24 cellular contexts compared by ENCODE assay signal in genomic region chr7:64613653-64614052, GRCh38.
"Had no signal": no experiment of that assay in that cellular context is flagged by ENCODE, and none has a peak within 500 bp of the region (broad histone marks: within the 10 kb centered on the region; RNA-seq: fewer than 3 reads in every experiment).

No MANE protein-coding gene starts in this region.

- DNase-seq: natural killer cell; occipital lobe; ovary; posterior cingulate gyrus; psoas muscle; right cardiac atrium; sigmoid colon; small intestine; stimulated activated CD4-positive, alpha-beta T cell treated with anti-CD3 and anti-CD28 coated beads, Interleukin-15, amount 100 ng/mL, for 24 hours; stimulated activated CD4-positive, alpha-beta T cell treated with anti-CD3 and anti-CD28 coated beads, Interleukin-2, amount 100 ng/mL, for 24 hours; stimulated activated CD4-positive, alpha-beta T cell treated with anti-CD3 and anti-CD28 coated beads, Interleukin-2, amount 100 ng/mL, for 48 hours; stimulated activated CD4-positive, alpha-beta T cell treated with anti-CD3 and anti-CD28 coated beads, Interleukin-4, amount 100 ng/mL, for 24 hours; stimulated activated naive B cell treated with anti-CD40 and anti-IgM and Interleukin-4, amounts not matched to agents 10 μg/mL and 1 μg/mL and 100 μg/mL, for 72 hours; stimulated activated naive CD4-positive, alpha-beta T cell treated with Interleukin-2 at 50 U/mL for 16 hours; stomach; testis; tibial artery; transverse colon; upper lobe of right lung; uterus had no signal

- FAIRE-seq: small intestine had no signal

- H3K79me2 ChIP-seq: parathyroid adenoma had no signal

- H3K9ac ChIP-seq: neural progenitor cell, parathyroid adenoma had no signal

- H3K4me3 ChIP-seq: neural progenitor cell, ovary, psoas muscle, right lobe of liver, sigmoid colon, stomach, testis, tibial artery, transverse colon, upper lobe of right lung, uterus had no signal

- H3K4me1 ChIP-seq: neural progenitor cell, parathyroid adenoma, psoas muscle, right lobe of liver, sigmoid colon, stomach, testis, tibial artery, transverse colon, upper lobe of right lung, uterus had no signal

- H3K36me3 ChIP-seq: neural progenitor cell, ovary, right lobe of liver, sigmoid colon, stomach, tibial artery, transverse colon, upper lobe of right lung, uterus had no signal

- H3K27ac ChIP-seq: neural progenitor cell, ovary, parathyroid adenoma, psoas muscle, right lobe of liver, sigmoid colon, stomach, testis, tibial artery, transverse colon, upper lobe of right lung, uterus had no signal

- H2AFZ ChIP-seq: neural progenitor cell, parathyroid adenoma had no signal

- H3K27me3 ChIP-seq: neural progenitor cell, ovary, right lobe of liver, sigmoid colon, stomach, testis, tibial artery, transverse colon, upper lobe of right lung, uterus had no signal

- ATAC-seq: natural killer cell; psoas muscle; right cardiac atrium; stimulated activated effector memory CD8-positive, alpha-beta T cell treated with anti-CD3 and anti-CD28 coated beads, Interleukin-12 subunit alpha, Interleukin-12 subunit beta, amount 100 ng/mL, for 72 hours; stimulated activated naive B cell treated with anti-CD40 and anti-IgM and Interleukin-4, amounts not matched to agents 10 μg/mL and 1 μg/mL and 100 μg/mL, for 72 hours; upper lobe of right lung had no signal

- H3K4me2 ChIP-seq: neural progenitor cell had no signal

- H3K9me3 ChIP-seq: ovary, psoas muscle, right lobe of liver, sigmoid colon, testis, tibial artery, transverse colon, upper lobe of right lung, uterus had no signal
